In genomic region chr6:145734486-145735355, GRCh38 we compare ENCODE assay signal across 8 cellular contexts. TPM values are rescaled to one million over a fixed set of nuclear protein-coding genes. Genes with fewer than 3 reads are reported as not detected.
DNase-seq lines count a peak whose midpoint lies in the region; ATAC-seq and TF ChIP-seq lines count a peak whose summit lies in the region.

No MANE protein-coding gene starts in this region.

- H3K27ac ChIP-seq in right cardiac atrium (ENCODE audit: low read length) (peak overlapping the region; percentile 99), vagina (peak overlapping the region; percentile 95)

- no peak for TF ChIP-seq POLR2A in vagina (IDR thresholded peaks at IDR 0.05)

- no peaks in the 10 kb centered on the region for H3K27me3 Mint-ChIP-seq in T-helper 1 cell treated with Interleukin-12 subunit alpha and Interleukin-12 subunit beta and Interleukin-4 antibody, amounts not matched to agents 30 μg/mL and 1 μg/mL, for 36 hours (ENCODE audit: low read depth)

- ATAC-seq in HG02852 (IDR thresholded peaks at IDR 0.05; ENCODE audit: unreplicated experiment), result peak; percentile 80
- peak; percentile 95 for ATAC-seq in right cardiac atrium

- H3K27ac Mint-ChIP-seq in T-helper 1 cell treated with Interleukin-12 subunit alpha and Interleukin-12 subunit beta and Interleukin-4 antibody, amounts not matched to agents 30 μg/mL and 1 μg/mL, for 36 hours, result peak overlapping the region; percentile 93

- in situ Hi-C loops in GM13976 (cut with MboI; ENCODE audit: low sequenced_read_pairs, unreplicated experiment), result no loop called here

- intact Hi-C loops in right cardiac atrium (cut with DNase I) (loop anchor here in 2 of 4 donors (5.0 to 10.0 kb wide), 2 partner anchors 78 to 160 kb away; partner anchors contain the start of gene FBXO30 (in 2 of the 2)), vagina (cut with DNase I) (loop anchor here (10.0 kb wide), 1 partner anchor 80 kb away; the partner anchor contains the start of gene FBXO30)

- no peaks in the 10 kb centered on the region for H3K36me3 Mint-ChIP-seq in T-helper 1 cell treated with Interleukin-12 subunit alpha and Interleukin-12 subunit beta and Interleukin-4 antibody, amounts not matched to agents 30 μg/mL and 1 μg/mL, for 36 hours (ENCODE audit: low read depth)

- peak overlapping the region; percentile 92 for H3K4me3 Mint-ChIP-seq in T-helper 1 cell treated with Interleukin-12 subunit alpha and Interleukin-12 subunit beta and Interleukin-4 antibody, amounts not matched to agents 30 μg/mL and 1 μg/mL, for 36 hours

- H3K4me1 ChIP-seq in right cardiac atrium (ENCODE audit: control insufficient read depth, insufficient read depth, low read length) (no peaks in the 10 kb centered on the region), vagina (peaks cover 10% of the 10 kb centered on the region)

- H3K4me1 Mint-ChIP-seq in T-helper 1 cell treated with Interleukin-12 subunit alpha and Interleukin-12 subunit beta and Interleukin-4 antibody, amounts not matched to agents 30 μg/mL and 1 μg/mL, for 36 hours (ENCODE audit: low read depth), result peaks cover 4% of the 10 kb centered on the region

- TF ChIP-seq CTCF in GM13976 (IDR thresholded peaks at IDR 0.05; ENCODE audit: borderline replicate concordance, control extremely low read depth, extremely low read depth, insufficient read depth, missing control alignments), result no peak
- TF ChIP-seq CTCF in vagina (IDR thresholded peaks at IDR 0.05), result no peak

- H3K36me3 ChIP-seq in vagina, result no peaks in the 10 kb centered on the region

- H3K4me3 ChIP-seq in right cardiac atrium (ENCODE audit: low read length), result peak overlapping the region; percentile 67
- peak overlapping the region; percentile 74 to 80 for H3K4me3 ChIP-seq in vagina

- H3K9me3 Mint-ChIP-seq in T-helper 1 cell treated with Interleukin-12 subunit alpha and Interleukin-12 subunit beta and Interleukin-4 antibody, amounts not matched to agents 30 μg/mL and 1 μg/mL, for 36 hours, result peaks cover 8% of the 10 kb centered on the region

- under 1% methylated on average over 74 of the region's 74 CpGs for WGBS in right cardiac atrium

- H3K27me3 ChIP-seq in right cardiac atrium (ENCODE audit: control insufficient read depth, insufficient read depth), result no peaks in the 10 kb centered on the region
- no peaks in the 10 kb centered on the region for H3K27me3 ChIP-seq in vagina

- H3K9me3 ChIP-seq in right cardiac atrium (ENCODE audit: control insufficient read depth, low read length) (no peaks in the 10 kb centered on the region), vagina (no peaks in the 10 kb centered on the region)

- DNase-seq in GM13976 (ENCODE audit: low spot score) (peak; percentile 84), NCI-H1436 (lab: John Stamatoyannopoulos, UW) (peak; percentile 79), amygdala (lab: John Stamatoyannopoulos, UW) (peak; percentile 38 to 94 (median 81)), right cardiac atrium (peak; percentile 95 to 98 (median 96)), putamen (ENCODE audit: low spot score) (peak; percentile 87), vagina (ENCODE audit: extremely low spot score in 2 of 2) (peak in 1 of 2 donors; percentile 91)

RNA-seq across cellular contexts. Expression of gene EPM2A, which starts 0.6 kb away (rescaled TPM):
- total RNA-seq in right cardiac atrium, result 10 to 100 TPM; 35.0 to 42.3 (median 39.5) TPM
- polyA plus RNA-seq in right cardiac atrium, result 13.7 TPM
- 14.0 TPM for total RNA-seq in vagina
